Comparison of ENCODE assay signal across 23 cellular contexts in genomic region chr10:62843591-62843990, GRCh38. TPM values are rescaled to one million over a fixed set of nuclear protein-coding genes. Genes with fewer than 3 reads are reported as not detected.
DNase-seq lines count a peak whose midpoint lies in the region; ATAC-seq, FAIRE-seq and TF ChIP-seq lines count a peak whose summit lies in the region.
"Had no signal": no experiment of that assay in that cellular context is flagged by ENCODE, and none has a peak within 500 bp of the region (broad histone marks: within the 10 kb centered on the region; RNA-seq: fewer than 3 reads in every experiment).

No MANE protein-coding gene starts in this region.

- no peak for TF ChIP-seq CTCF in K562 (IDR thresholded peaks at IDR 0.05 in 2 of 3, conservative IDR thresholded peaks at IDR 0.05 in 1 of 3; ENCODE audit: insufficient read depth in 2 of 3, low read depth in 1 of 3, low read length in 3 of 3)

- H3K4me2 ChIP-seq in K562 (ENCODE audit: insufficient read depth, low read length), result no peak overlapping the region
- H3K4me2 ChIP-seq: A549 had no signal

- H2AFZ ChIP-seq in K562 (ENCODE audit: low read depth, low read length), result peak overlapping the region; percentile 35; the same call in 1 of the 2 replicates

- peak; percentile 47; the same call in 2 of the 3 replicates for ATAC-seq in K562
- ATAC-seq: A549 had no signal

- no peak for TF ChIP-seq RAD21 in K562 (CRISPR knock-in tag; conservative IDR thresholded peaks at IDR 0.05 in 1 of 2, IDR thresholded peaks at IDR 0.05 in 1 of 2)

- no peak overlapping the region for H3K9ac ChIP-seq in K562 (ENCODE audit: insufficient read depth in 1 of 2, low read depth in 2 of 2, low read length in 2 of 2)

- H3K4me3 Mint-ChIP-seq in activated T-helper 1 cell treated with anti-CD3 and anti-CD28 coated beads, Interleukin-12 subunit alpha, Interleukin-12 subunit beta, Interleukin-2, Interleukin-4 antibody, amounts not matched to agents 30 ng/mL and 10 ng/mL and 1 ng/mL, durations not matched to agents 14 hours and 24 hours and 36 hours, result no peak overlapping the region
- H3K4me3 Mint-ChIP-seq: CD4-positive, alpha-beta memory T cell; HFFc6 had no signal

- peaks cover 27% of the 10 kb centered on the region for H3K9me3 Mint-ChIP-seq in activated T-helper 1 cell treated with anti-CD3 and anti-CD28 coated beads, Interleukin-12 subunit alpha, Interleukin-12 subunit beta, Interleukin-2, Interleukin-4 antibody, amounts not matched to agents 30 ng/mL and 10 ng/mL and 1 ng/mL, durations not matched to agents 14 hours and 24 hours and 36 hours

- H3K4me3 ChIP-seq in Jurkat, Clone E6-1 (ENCODE audit: low read length), result no peak overlapping the region
- no peak overlapping the region for H3K4me3 ChIP-seq in K562
- H3K4me3 ChIP-seq: A549, MG63 had no signal

- H3K27ac Mint-ChIP-seq in activated T-helper 1 cell treated with anti-CD3 and anti-CD28 coated beads, Interleukin-12 subunit alpha, Interleukin-12 subunit beta, Interleukin-2, Interleukin-4 antibody, amounts not matched to agents 30 ng/mL and 10 ng/mL and 1 ng/mL, durations not matched to agents 14 hours and 24 hours and 36 hours, result no peak overlapping the region
- H3K27ac Mint-ChIP-seq: CD4-positive, alpha-beta memory T cell; HFFc6 had no signal

- TF ChIP-seq POLR2A in K562 (conservative IDR thresholded peaks at IDR 0.05), result no peak

- CTCF ChIA-PET in K562 (lab: Yijun Ruan, JAX; ENCODE audit: low intra/inter-chr PET ratio), result no interaction called here

- peaks cover 11% of the 10 kb centered on the region for H3K27me3 Mint-ChIP-seq in activated T-helper 1 cell treated with anti-CD3 and anti-CD28 coated beads, Interleukin-12 subunit alpha, Interleukin-12 subunit beta, Interleukin-2, Interleukin-4 antibody, amounts not matched to agents 30 ng/mL and 10 ng/mL and 1 ng/mL, durations not matched to agents 14 hours and 24 hours and 36 hours (ENCODE audit: insufficient read depth)

- no peaks in the 10 kb centered on the region for H3K9me1 ChIP-seq in K562 (ENCODE audit: control insufficient read depth, insufficient read depth, low read length)

- no peaks in the 10 kb centered on the region for H4K20me1 ChIP-seq in K562 (replicated peaks; ENCODE audit: control insufficient read depth, insufficient read depth, low read length)

- in situ Hi-C loops in K562 (cut with MboI), result no loop called here

- BruUV-seq in K562 (replicated peaks; lab: Mats Ljungman, UMichigan), result no TSS peak

- FAIRE-seq in K562 (lab: Jason Lieb, UNC), result peak; percentile 78
- FAIRE-seq: A549, GM12892 had no signal

- H3K79me2 ChIP-seq in K562 (ENCODE audit: control insufficient read depth, insufficient read depth, low read length), result no peaks in the 10 kb centered on the region

- 0% methylated on average over 3 of the region's 3 CpGs for WGBS in K562 (ENCODE audit: insufficient coverage, low coverage, missing lambda C conversion rate)

- POLR2A ChIA-PET in K562 (lab: Yijun Ruan, JAX), result interaction anchor here (0.6 to 0.8 kb wide), 4 partner anchors 33 to 298 kb away, joined by 3 read pairs; no protein-coding TSS in a partner anchor

- H3K36me3 Mint-ChIP-seq in activated T-helper 1 cell treated with anti-CD3 and anti-CD28 coated beads, Interleukin-12 subunit alpha, Interleukin-12 subunit beta, Interleukin-2, Interleukin-4 antibody, amounts not matched to agents 30 ng/mL and 10 ng/mL and 1 ng/mL, durations not matched to agents 14 hours and 24 hours and 36 hours (ENCODE audit: low read depth), result peaks cover 7% of the 10 kb centered on the region

- peak; percentile 20 for DNase-seq in activated CD4-positive, alpha-beta T cell treated with anti-CD3 and anti-CD28 coated beads for 48 hours
- DNase-seq in activated CD4-positive, alpha-beta T cell treated with anti-CD3 and anti-CD28 coated beads, Interleukin-2, amount 50 U/mL, for 4 hours, result no peak
- DNase-seq in CMK (ENCODE audit: low read depth), result peak; percentile 20
- DNase-seq in Jurkat, Clone E6-1 (ENCODE audit: low read depth, low spot score), result peak; percentile 40
- DNase-seq in K562 (ENCODE audit: extremely low read depth in 1 of 4, low spot score in 3 of 4), result peak in 1 of 4 experiments; percentile 8
- no peak for DNase-seq in NCI-H2171 treated with DMSO at 0.1 percent for 48 hours (lab: John Stamatoyannopoulos, UW)
- no peak for DNase-seq in HuH-7.5 (ENCODE audit: low spot score)
- DNase-seq in activated T-helper 1 cell treated with anti-CD3 and anti-CD28 coated beads, Interleukin-12 subunit alpha, Interleukin-12 subunit beta, Interleukin-2, Interleukin-4 antibody, amounts not matched to agents 30 ng/mL and 10 ng/mL and 1 ng/mL, durations not matched to agents 14 hours and 24 hours and 36 hours (ENCODE audit: low spot score), result no peak
- DNase-seq: Calu3; CD4-positive, alpha-beta memory T cell; EL; GOT3; HFFc6; MG63; NCI-H1092; NCI-H1436 treated with DMSO at 0.1 percent for 48 hours; NCI-H2029; NCI-H2171; NCI-H446; NCI-H526 treated with DMSO at 0.1 percent for 48 hours had no signal

- H3K36me3 ChIP-seq in K562 (ENCODE audit: control insufficient read depth, insufficient read depth, low read length), result no peaks in the 10 kb centered on the region
- H3K36me3 ChIP-seq: MG63 had no signal

- peaks cover 29% of the 10 kb centered on the region for H3K4me1 Mint-ChIP-seq in activated T-helper 1 cell treated with anti-CD3 and anti-CD28 coated beads, Interleukin-12 subunit alpha, Interleukin-12 subunit beta, Interleukin-2, Interleukin-4 antibody, amounts not matched to agents 30 ng/mL and 10 ng/mL and 1 ng/mL, durations not matched to agents 14 hours and 24 hours and 36 hours (ENCODE audit: low read depth)

- H3K27me3 ChIP-seq in K562 (ENCODE audit: control insufficient read depth in 2 of 2, insufficient read depth in 2 of 2, low read length in 2 of 2), result no peaks in the 10 kb centered on the region

- H3K9me3 ChIP-seq in K562 (replicated peaks; ENCODE audit: control insufficient read depth, insufficient read depth, low read depth, low read length), result no peaks in the 10 kb centered on the region

- TF ChIP-seq EP300 in K562 (IDR thresholded peaks at IDR 0.05; ENCODE audit: low read length), result no peak

- no peak overlapping the region for H3K27ac ChIP-seq in K562 (ENCODE audit: extremely low read depth, low read depth, low read length)
- H3K27ac ChIP-seq: A549, RWPE1 had no signal

- H3K4me1 ChIP-seq in K562 (replicated peaks in 1 of 2; ENCODE audit: control insufficient read depth in 2 of 2, insufficient read depth in 2 of 2, low read length in 2 of 2), result no peaks in the 10 kb centered on the region
- H3K4me1 ChIP-seq: A549 had no signal

- intact Hi-C loops in K562 (cut with micrococcal nuclease), result no loop called here
- intact Hi-C loops in activated T-helper 1 cell treated with anti-CD3 and anti-CD28 coated beads, Interleukin-12 subunit alpha, Interleukin-12 subunit beta, Interleukin-2, Interleukin-4 antibody, amounts not matched to agents 30 ng/mL and 10 ng/mL and 1 ng/mL, durations not matched to agents 14 hours and 24 hours and 36 hours (cut with micrococcal nuclease), result no loop called here

RNA-seq across cellular contexts. Expression of gene EGR2, which starts 27.4 kb away (rescaled TPM):
- polyA plus RNA-seq in Jurkat, Clone E6-1 (2012; ENCODE audit: insufficient read depth, insufficient read length), result 1.3 TPM
- total RNA-seq in K562 (2011; cell fraction: chromatin; rRNA removed; ENCODE audit: low replicate concordance), result 0.30 and 0.81 TPM in 2 replicates
- 0.79 and 0.83 TPM in 2 replicates for total RNA-seq in K562 (2011; cell fraction: nucleolus; rRNA removed)
- 0.51 and 0.69 TPM in 2 replicates for total RNA-seq in K562 (2011; cell fraction: nucleoplasm; rRNA removed)
- total RNA-seq in K562 (2014; rRNA removed) (0.24 TPM in 1 of 2 replicates, not detected in the other), K562 (2014; rRNA removed; fragmentation: Illumina TruSeq; extraction: Trizol) (0.11 and 0.19 TPM in 2 replicates), K562 (2015; rRNA removed; fragmentation: Illumina TruSeq; extraction: Trizol) (not detected in 2 replicates), K562 (2021) (0.18 and 0.83 TPM in 2 replicates)
- polyA plus RNA-seq in K562 (2011; rRNA removed) (0.08 and 0.09 TPM in 2 replicates), K562 (2014; fragmentation: Illumina TruSeq; extraction: Trizol) (0.11 and 0.12 TPM in 2 replicates), K562 (2014; fragmentation: Nextera tagmentation; extraction: Ambion mirVana) (not detected), K562 (2014; rRNA removed) (0.03 and 0.15 TPM in 2 replicates)
- 0.06 and 0.31 TPM in 2 replicates for polyA plus RNA-seq in K562 (2011; cell fraction: cytosol; rRNA removed)
- 0.37 and 1.4 TPM in 2 replicates for polyA plus RNA-seq in K562 (2011; cell fraction: nucleus; rRNA removed)
- 0.25 and 0.47 TPM in 2 replicates for polyA plus RNA-seq in K562 (2012)
- 0.09 and 0.70 TPM in 2 replicates for polyA minus RNA-seq in K562 (2011; rRNA and poly(A)+ RNA removed)
- not detected in 2 replicates for polyA minus RNA-seq in K562 (2011; cell fraction: cytosol; rRNA and poly(A)+ RNA removed)
- 0.33 and 0.81 TPM in 2 replicates for polyA minus RNA-seq in K562 (2011; cell fraction: nucleus; rRNA and poly(A)+ RNA removed)
- total RNA-seq in activated T-helper 1 cell treated with anti-CD3 and anti-CD28 coated beads, Interleukin-12 subunit alpha, Interleukin-12 subunit beta, Interleukin-2, Interleukin-4 antibody, amounts not matched to agents 30 ng/mL and 10 ng/mL and 1 ng/mL, durations not matched to agents 14 hours and 24 hours and 36 hours, result 268 and 282 TPM in 2 replicates

RNA-seq across cellular contexts. Expression of gene ADO, which starts 39.1 kb away (rescaled TPM):
- polyA plus RNA-seq in Jurkat, Clone E6-1 (2012; ENCODE audit: insufficient read depth, insufficient read length), result 12.7 TPM
- total RNA-seq in K562 (2011; cell fraction: chromatin; rRNA removed; ENCODE audit: low replicate concordance), result 7.7 and 9.9 TPM in 2 replicates
- total RNA-seq in K562 (2011; cell fraction: nucleolus; rRNA removed), result 12.4 and 12.8 TPM in 2 replicates
- 13.9 and 17.6 TPM in 2 replicates for total RNA-seq in K562 (2011; cell fraction: nucleoplasm; rRNA removed)
- 19.5 and 23.8 TPM in 2 replicates for total RNA-seq in K562 (2014; rRNA removed)
- 13.1 and 14.7 TPM in 2 replicates for total RNA-seq in K562 (2014; rRNA removed; fragmentation: Illumina TruSeq; extraction: Trizol)
- 18.1 and 19.5 TPM in 2 replicates for total RNA-seq in K562 (2015; rRNA removed; fragmentation: Illumina TruSeq; extraction: Trizol)
- 20.0 and 20.6 TPM in 2 replicates for total RNA-seq in K562 (2021)
- 14.4 and 16.8 TPM in 2 replicates for polyA plus RNA-seq in K562 (2011; rRNA removed)
- 9.7 and 16.6 TPM in 2 replicates for polyA plus RNA-seq in K562 (2011; cell fraction: cytosol; rRNA removed)
- polyA plus RNA-seq in K562 (2011; cell fraction: nucleus; rRNA removed), result 7.9 and 8.7 TPM in 2 replicates
- 12.4 and 15.8 TPM in 2 replicates for polyA plus RNA-seq in K562 (2012)
- polyA plus RNA-seq in K562 (2014; fragmentation: Illumina TruSeq; extraction: Trizol), result 14.1 and 16.1 TPM in 2 replicates
- 1 to 10 TPM; 3.0 to 3.8 TPM for polyA plus RNA-seq in K562 (2014; fragmentation: Nextera tagmentation; extraction: Ambion mirVana)
- polyA plus RNA-seq in K562 (2014; rRNA removed), result 15.3 and 15.6 TPM in 2 replicates
- polyA minus RNA-seq in K562 (2011; rRNA and poly(A)+ RNA removed), result 18.8 and 20.3 TPM in 2 replicates
- 13.3 and 13.8 TPM in 2 replicates for polyA minus RNA-seq in K562 (2011; cell fraction: cytosol; rRNA and poly(A)+ RNA removed)
- polyA minus RNA-seq in K562 (2011; cell fraction: nucleus; rRNA and poly(A)+ RNA removed), result 12.3 and 17.2 TPM in 2 replicates
- 52.3 and 55.8 TPM in 2 replicates for total RNA-seq in activated T-helper 1 cell treated with anti-CD3 and anti-CD28 coated beads, Interleukin-12 subunit alpha, Interleukin-12 subunit beta, Interleukin-2, Interleukin-4 antibody, amounts not matched to agents 30 ng/mL and 10 ng/mL and 1 ng/mL, durations not matched to agents 14 hours and 24 hours and 36 hours

Comparison
In these comparisons a context has a peak if more than half of its experiments do, and no peak if none do; other contexts are left out.
1. DNase-seq: peak in activated CD4-positive, alpha-beta T cell treated with anti-CD3 and anti-CD28 coated beads for 48 hours (single experiment), CMK (single experiment) and Jurkat, Clone E6-1 (single experiment); none in activated CD4-positive, alpha-beta T cell treated with anti-CD3 and anti-CD28 coated beads, Interleukin-2, amount 50 U/mL, for 4 hours (0 of 2), NCI-H2171 treated with DMSO at 0.1 percent for 48 hours (single experiment), HuH-7.5 (single experiment) and activated T-helper 1 cell treated with anti-CD3 and anti-CD28 coated beads, Interleukin-12 subunit alpha, Interleukin-12 subunit beta, Interleukin-2, Interleukin-4 antibody, amounts not matched to agents 30 ng/mL and 10 ng/mL and 1 ng/mL, durations not matched to agents 14 hours and 24 hours and 36 hours (single experiment).
2. RNA of gene EGR2, which starts 27.4 kb away (total RNA-seq): 268 to 282 TPM in activated T-helper 1 cell treated with anti-CD3 and anti-CD28 coated beads, Interleukin-12 subunit alpha, Interleukin-12 subunit beta, Interleukin-2, Interleukin-4 antibody, amounts not matched to agents 30 ng/mL and 10 ng/mL and 1 ng/mL, durations not matched to agents 14 hours and 24 hours and 36 hours; 0.11 to 0.83 TPM in K562; every median in the first group is over 100 times any median in the second.